ENCODE assay signal across 19 cellular contexts in the genomic region with DNA sequence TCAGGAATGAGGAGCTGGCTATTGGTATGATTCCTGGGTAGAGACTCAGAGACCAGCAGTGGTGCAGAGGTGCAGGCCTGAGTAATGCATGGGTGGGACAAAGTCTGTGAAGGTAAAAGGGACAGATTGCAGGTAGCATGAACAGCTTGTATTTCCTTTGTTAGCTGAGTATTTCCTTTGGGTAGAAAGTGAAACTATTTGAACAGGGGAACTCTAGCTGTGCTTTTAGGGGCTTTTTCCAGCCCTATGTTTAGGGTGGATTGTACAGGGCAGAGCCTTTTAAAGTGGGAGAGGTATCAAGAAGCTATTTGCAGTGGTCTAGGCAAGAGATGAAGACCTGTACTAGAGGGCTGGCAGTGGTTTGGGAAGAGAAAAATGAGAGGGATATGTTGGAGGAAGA.
DNase-seq lines count a peak whose midpoint lies in the region; ATAC-seq and TF ChIP-seq lines count a peak whose summit lies in the region.
"Had no signal": no experiment of that assay in that cellular context is flagged by ENCODE, and none has a peak within 500 bp of the region (broad histone marks: within the 10 kb centered on the region; RNA-seq: fewer than 3 reads in every experiment).

No MANE protein-coding gene starts in this region.

- H3K27ac ChIP-seq in brain microvascular endothelial cell = no peak overlapping the region
- H3K27ac ChIP-seq: adrenal gland, hepatocyte, upper lobe of right lung had no signal

- no peak for DNase-seq in brain microvascular endothelial cell
- DNase-seq in mucosa of gallbladder (ENCODE audit: low spot score) = no peak
- DNase-seq in mesenteric fat pad (ENCODE audit: low spot score) = no peak
- DNase-seq: activated CD4-positive, alpha-beta T cell treated with anti-CD3 and anti-CD28 coated beads, Interleukin-2, amount 10 ng/mL, durations not matched to agents 24 days and 14 days; activated T-cell treated with anti-CD3 and anti-CD28 coated beads, Interleukin-2, amount 50 U/mL, for 4 hours; adrenal gland; Calu3; H9; naive thymus-derived CD4-positive, alpha-beta T cell; stimulated activated CD4-positive, alpha-beta T cell treated with anti-CD3 and anti-CD28 coated beads, Interleukin-1b, Interleukin-23, amount 100 ng/mL, for 48 hours; upper lobe of right lung had no signal

- no peaks in the 10 kb centered on the region for H3K27me3 ChIP-seq in brain microvascular endothelial cell (replicated peaks)
- H3K27me3 ChIP-seq: adrenal gland, hepatocyte, upper lobe of right lung had no signal

- in situ Hi-C loops in brain microvascular endothelial cell (cut with HindIII; ENCODE audit: low pct_ligation_motif_present, low sequenced_read_pairs) = no loop called here

- H3K4me3 ChIP-seq in brain microvascular endothelial cell (ENCODE audit: low read depth, low read length) = no peak overlapping the region
- H3K4me3 ChIP-seq: adrenal gland, hepatocyte, upper lobe of right lung had no signal

- H3K36me3 ChIP-seq in brain microvascular endothelial cell (replicated peaks) = no peaks in the 10 kb centered on the region
- H3K36me3 ChIP-seq: adrenal gland, upper lobe of right lung had no signal

- no peak for TF ChIP-seq CTCF in brain microvascular endothelial cell (IDR thresholded peaks at IDR 0.05; ENCODE audit: low read depth, low read length, missing control alignments)

- ATAC-seq in GM18511 (IDR thresholded peaks at IDR 0.05; ENCODE audit: unreplicated experiment) (peak; percentile 75), GM21360 (IDR thresholded peaks at IDR 0.05; ENCODE audit: unreplicated experiment) (peak; percentile 83), HG02884 (IDR thresholded peaks at IDR 0.05; ENCODE audit: unreplicated experiment) (peak; percentile 58), HG03565 (IDR thresholded peaks at IDR 0.05; ENCODE audit: unreplicated experiment) (peak; percentile 92), GM19455 (IDR thresholded peaks at IDR 0.05; ENCODE audit: unreplicated experiment) (no peak)
- ATAC-seq: activated T-cell treated with anti-CD3 and anti-CD28 coated beads, Interleukin-2, amount 50 U/mL, for 4 hours; left lobe of liver; naive thymus-derived CD4-positive, alpha-beta T cell; Right ventricle myocardium inferior; upper lobe of right lung had no signal
